24 cellular contexts compared by ENCODE assay signal in genomic region chr2:235976956-235977355, GRCh38.
"Had no signal": no experiment of that assay in that cellular context is flagged by ENCODE, and none has a peak within 500 bp of the region (broad histone marks: within the 10 kb centered on the region; RNA-seq: fewer than 3 reads in every experiment).

No MANE protein-coding gene starts in this region.

- H3K9ac ChIP-seq: KMS-11 had no signal

- H3K4me3 ChIP-seq: K562, SJSA1, SK-N-MC had no signal

- DNase-seq: Kasumi-1, MV-4-11, NCI-H1048, NCI-H1105, NCI-H1417, NCI-H146, NCI-H1694 treated with DMSO at 0.1 percent for 48 hours, NCI-H1930, NCI-H2081, NCI-H2107, NCI-H226, NCI-H446, NCI-H510A, NCI-H524 treated with DMSO at 0.1 percent for 48 hours, NCI-H69, NCI-H774, Right ventricle myocardium superior, RPMI8226, SIG-M5 had no signal

- H3K4me1 ChIP-seq: SJSA1 had no signal

- FAIRE-seq: K562, RCC 7860 had no signal

- H3K4me2 ChIP-seq: KMS-11 had no signal

- H3K9me3 ChIP-seq: SJSA1 had no signal

- H3K27ac ChIP-seq: KMS-11, SJSA1, SK-N-MC had no signal

- H3K27me3 ChIP-seq: SJSA1 had no signal

- ATAC-seq: K562 had no signal
